8 cellular contexts compared by ENCODE assay signal in genomic region chr1:108691886-108692723, GRCh38. TPM values are rescaled to one million over a fixed set of nuclear protein-coding genes. Genes with fewer than 3 reads are reported as not detected.
DNase-seq lines count a peak whose midpoint lies in the region; ATAC-seq and TF ChIP-seq lines count a peak whose summit lies in the region.

TSS of gene PRPF38B (plus strand) at chr1:108692310. CDS start at chr1:108692592, 282 bp downstream.

- H3K4me3 ChIP-seq in NB4 (ENCODE audit: low read depth, low read length): peak within 1 kb of the TSS; percentile 96
- peak within 1 kb of the TSS; percentile 97 for H3K4me3 ChIP-seq in osteoblast (ENCODE audit: insufficient read depth, low read length)
- H3K4me3 ChIP-seq in thoracic aorta: peak within 1 kb of the TSS; percentile 86

- TF ChIP-seq CTCF in HFFc6 (IDR thresholded peaks at IDR 0.05): no peak
- TF ChIP-seq CTCF in NB4 (IDR thresholded peaks at IDR 0.05; ENCODE audit: low read depth, low read length): no peak
- no peak for TF ChIP-seq CTCF in osteoblast (IDR thresholded peaks at IDR 0.05; ENCODE audit: extremely low read depth, low read depth, low read length)
- TF ChIP-seq CTCF in thoracic aorta (IDR thresholded peaks at IDR 0.05): no peak

- no peaks in the 10 kb centered on the region for H3K9me3 ChIP-seq in osteoblast (ENCODE audit: low read depth, low read length)
- no peaks in the 10 kb centered on the region for H3K9me3 ChIP-seq in thoracic aorta

- no peak for TF ChIP-seq POLR2A in NB4 (IDR thresholded peaks at IDR 0.05; ENCODE audit: extremely low read depth, insufficient read length)

- H3K4me3 Mint-ChIP-seq in HFFc6: peak within 1 kb of the TSS; percentile 99

- H3K27me3 ChIP-seq in osteoblast (ENCODE audit: insufficient read depth, low read length) (no peaks in the 10 kb centered on the region), thoracic aorta (replicated peaks; ENCODE audit: insufficient read depth) (no peaks in the 10 kb centered on the region)

- H3K9me3 Mint-ChIP-seq in HFFc6: no peaks in the 10 kb centered on the region
- H3K9me3 Mint-ChIP-seq in activated naive CD4-positive, alpha-beta T cell treated with anti-CD3 and anti-CD28 coated beads, Interleukin-2, amount 50 U/mL, for 72 hours: no peaks in the 10 kb centered on the region

- peaks cover 34% of the 10 kb centered on the region for H3K4me1 Mint-ChIP-seq in HFFc6 (ENCODE audit: low read depth)

- H3K36me3 ChIP-seq in osteoblast (ENCODE audit: insufficient read depth, low read length) (peaks cover 19% of the 10 kb centered on the region), thoracic aorta (no peaks in the 10 kb centered on the region)

- H4K20me1 ChIP-seq in osteoblast (ENCODE audit: insufficient read depth, low read length): peaks cover 36% of the 10 kb centered on the region

- H3K27ac ChIP-seq in osteoblast (ENCODE audit: low read depth, low read length) (peak within 1 kb of the TSS; percentile 91), thoracic aorta (peak within 1 kb of the TSS; percentile 97 to 98)

- H3K79me2 ChIP-seq in osteoblast (ENCODE audit: insufficient read depth, low read length): peaks cover 58% of the 10 kb centered on the region

- no peaks in the 10 kb centered on the region; the same call in 1 of the 2 replicates for H3K27me3 Mint-ChIP-seq in HFFc6 (ENCODE audit: insufficient read depth)

- peak within 1 kb of the TSS; percentile 91 for H3K27ac Mint-ChIP-seq in HFFc6
- peak within 1 kb of the TSS; percentile 99 to 100 for H3K27ac Mint-ChIP-seq in activated naive CD4-positive, alpha-beta T cell treated with anti-CD3 and anti-CD28 coated beads, Interleukin-2, amount 50 U/mL, for 72 hours

- peak within 1 kb of the TSS; percentile 99 for H2AFZ ChIP-seq in osteoblast (ENCODE audit: low read length)

- H3K4me1 ChIP-seq in osteoblast (ENCODE audit: insufficient read depth, low read length) (peaks cover 20% of the 10 kb centered on the region), thoracic aorta (ENCODE audit: control insufficient read depth in 1 of 2, low read depth in 2 of 2) (peaks cover 14 to 37% of the 10 kb centered on the region in 2 donors)

- H3K36me3 Mint-ChIP-seq in HFFc6 (ENCODE audit: low read depth): peaks cover 35% of the 10 kb centered on the region
- peaks cover 36 to 48% of the 10 kb centered on the region in 2 donors for H3K36me3 Mint-ChIP-seq in activated naive CD4-positive, alpha-beta T cell treated with anti-CD3 and anti-CD28 coated beads, Interleukin-2, amount 50 U/mL, for 72 hours

- peak; percentile 79 for DNase-seq in GM04504 (ENCODE audit: low read depth)
- DNase-seq in HFFc6: peak; percentile 89
- peak; percentile 96 for DNase-seq in NB4 (ENCODE audit: low read depth)
- DNase-seq in activated naive CD4-positive, alpha-beta T cell treated with anti-CD3 and anti-CD28 coated beads, Interleukin-2, amount 50 U/mL, for 72 hours (ENCODE audit: low spot score in 2 of 2): peak; percentile 88 to 94
- peak; percentile 88 for DNase-seq in glomerular visceral epithelial cell (ENCODE audit: extremely low spot score)
- peak; percentile 96 for DNase-seq in osteoblast (ENCODE audit: insufficient read length, low spot score, missing footprints)
- DNase-seq in thoracic aorta (ENCODE audit: low spot score): peak; percentile 78

- ATAC-seq in SK-N-SH treated with all-trans-retinoic acid at 6 μM for 48 hours (peak; percentile 96), thoracic aorta (ENCODE audit: insufficient number of reproducible peaks, low FRiP score, low read depth) (peak; percentile 93)
- ATAC-seq in activated naive CD4-positive, alpha-beta T cell treated with anti-CD3 and anti-CD28 coated beads, Interleukin-2, amount 50 U/mL, for 72 hours: peak; percentile 91 to 92

- H3K4me2 ChIP-seq in osteoblast (ENCODE audit: insufficient read depth, low read length): peak within 1 kb of the TSS; percentile 99

TF ChIP-seq in SK-N-SH treated with all-trans-retinoic acid at 6 μM for 48 hours, 23 proteins besides CTCF, POLR2A, EP300 and RAD21:
- TF ChIP-seq ZC3H10 (CRISPR knock-in tag; IDR thresholded peaks at IDR 0.05): no peak
- TF ChIP-seq ZFP30 (CRISPR knock-in tag; IDR thresholded peaks at IDR 0.05): no peak
- no peak for TF ChIP-seq SNAI2 (CRISPR knock-in tag; IDR thresholded peaks at IDR 0.05)
- no peak for TF ChIP-seq ARNTL (CRISPR knock-in tag; IDR thresholded peaks at IDR 0.05; ENCODE audit: borderline replicate concordance, low read depth)
- no peak for TF ChIP-seq BACH2 (CRISPR knock-in tag; IDR thresholded peaks at IDR 0.05; ENCODE audit: borderline replicate concordance)
- TF ChIP-seq PPARA (CRISPR knock-in tag; IDR thresholded peaks at IDR 0.05; ENCODE audit: borderline replicate concordance): no peak
- no peak for TF ChIP-seq ESRRG (CRISPR knock-in tag; IDR thresholded peaks at IDR 0.05)
- no peak for TF ChIP-seq ISL1 (CRISPR knock-in tag; IDR thresholded peaks at IDR 0.05)
- TF ChIP-seq ZNF565 (CRISPR knock-in tag; conservative IDR thresholded peaks at IDR 0.05; ENCODE audit: low read depth): no peak
- no peak for TF ChIP-seq GLIS3 (CRISPR knock-in tag; IDR thresholded peaks at IDR 0.05)

RNA-seq across cellular contexts. Expression of gene PRPF38B, which starts in this region (rescaled TPM):
- total RNA-seq in HFFc6 (2021; fragmentation: NEBNext Ultra II Directional; extraction: Animal tissue kit (Norgen Biotek cat#: 25700)): 10 to 100 TPM; 19.9 to 24.1 (median 23.7) TPM
- 10 to 100 TPM; 64.5 to 69.4 TPM for total RNA-seq in activated naive CD4-positive, alpha-beta T cell treated with anti-CD3 and anti-CD28 coated beads, Interleukin-2, amount 50 U/mL, for 72 hours
- total RNA-seq in osteoblast: 14.1 and 19.7 TPM in 2 replicates
- 10 to 100 TPM; 21.7 to 57.3 TPM for total RNA-seq in thoracic aorta

Comparison
In these comparisons a context has a peak if more than half of its experiments do, and no peak if none do; other contexts are left out.
1. Peak in every context shown above with its lines: DNase-seq, ATAC-seq, H3K4me3 ChIP-seq and H3K27ac ChIP-seq.